Comparison of ENCODE assay signal across 1 cellular context in the genomic region with DNA sequence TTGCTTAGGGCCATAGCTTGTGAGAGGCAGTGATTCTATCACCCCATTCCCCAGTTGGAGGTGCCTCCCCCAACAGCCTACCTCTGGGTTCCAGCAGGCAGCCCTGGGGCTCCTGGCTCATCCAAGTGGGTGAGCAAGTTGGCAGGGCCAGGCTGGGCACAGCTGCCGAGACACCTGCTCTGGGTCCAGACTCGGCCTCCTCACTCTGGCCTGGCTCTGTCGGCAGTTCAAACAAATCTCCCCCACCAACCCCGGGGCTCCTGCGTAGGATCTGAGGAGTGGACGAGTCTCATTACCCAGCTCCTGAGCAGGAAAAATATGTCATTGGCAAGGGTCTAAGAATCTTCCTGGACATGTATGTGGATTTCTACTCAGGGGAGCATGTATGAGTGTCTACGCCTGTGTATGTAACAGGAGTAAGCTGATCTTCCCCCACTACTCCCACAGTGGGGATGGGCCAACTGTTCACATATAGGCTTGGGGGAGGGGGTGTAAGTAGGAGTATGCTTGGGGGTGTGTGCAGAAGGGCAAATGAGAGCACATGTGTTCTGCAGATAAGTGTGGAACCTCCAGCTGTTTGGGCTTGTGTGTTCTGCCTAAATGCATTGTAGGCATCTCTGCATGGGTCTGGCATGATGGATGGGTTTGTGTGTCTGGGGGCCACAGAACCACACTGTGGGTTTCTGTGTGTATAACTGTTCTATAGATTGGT.
TF ChIP-seq lines count a peak whose summit lies in the region.

No MANE protein-coding gene starts in this region.

TF ChIP-seq in HepG2, 621 proteins besides CTCF, POLR2A, EP300 and RAD21 (continues in another document):
- TF ChIP-seq, protein P1, sequence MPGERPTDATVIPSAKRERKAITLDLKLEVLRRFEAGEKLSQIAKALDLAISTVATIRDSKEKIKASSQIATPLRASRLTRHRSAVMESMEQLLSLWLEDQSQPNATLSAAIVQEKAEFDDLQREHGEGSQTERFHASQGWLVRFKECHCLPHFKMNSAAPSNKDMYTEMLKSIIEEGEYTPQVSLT (CRISPR knock-in tag; IDR thresholded peaks at IDR 0.05; ENCODE audit: borderline replicate concordance, low read depth), result no peak
- TF ChIP-seq ZNF883 (CRISPR knock-in tag; IDR thresholded peaks at IDR 0.05; ENCODE audit: not compliant biosample characterization) (peak; percentile 60), NFYC (CRISPR knock-in tag; IDR thresholded peaks at IDR 0.05) (peak; percentile 36; the same call in 1 of the 2 replicates), ZSCAN21 (CRISPR knock-in tag; IDR thresholded peaks at IDR 0.05; ENCODE audit: borderline replicate concordance) (0 out of 2 replicates have a peak, but pooled peaks have one; percentile 59), FOXM1 (CRISPR knock-in tag; IDR thresholded peaks at IDR 0.05) (0 out of 2 replicates have a peak, but pooled peaks have one; percentile 59), NR1H2 (CRISPR knock-in tag; IDR thresholded peaks at IDR 0.05; ENCODE audit: borderline replicate concordance, low read depth) (no peak), RCOR2 (CRISPR knock-in tag; IDR thresholded peaks at IDR 0.05) (no peak; the same call in 1 of the 2 replicates), ZSCAN9 (CRISPR knock-in tag; IDR thresholded peaks at IDR 0.05; ENCODE audit: borderline replicate concordance) (no peak), ATM (IDR thresholded peaks at IDR 0.05; ENCODE audit: borderline replicate concordance) (no peak), ATAD3A (CRISPR knock-in tag; IDR thresholded peaks at IDR 0.05) (0 out of 2 replicates have a peak, but pooled peaks have one; percentile 80), ZNF781 (CRISPR knock-in tag; IDR thresholded peaks at IDR 0.05; ENCODE audit: borderline replicate concordance, not compliant biosample characterization) (peak; percentile 25), ISL2 (CRISPR knock-in tag; IDR thresholded peaks at IDR 0.05) (no peak; the same call in 1 of the 2 replicates), HNRNPK (IDR thresholded peaks at IDR 0.05; ENCODE audit: low read depth, low read length, poor library complexity, severe bottlenecking) (peak; percentile 49), ELF3 (CRISPR knock-in tag; IDR thresholded peaks at IDR 0.05) (peak; percentile 75), NFKB2 (CRISPR knock-in tag; IDR thresholded peaks at IDR 0.05; ENCODE audit: borderline replicate concordance) (peak; percentile 42; the same call in 1 of the 2 replicates), KDM2A (CRISPR knock-in tag; IDR thresholded peaks at IDR 0.05; ENCODE audit: borderline replicate concordance, low read depth) (peak; percentile 58; the same call in 1 of the 2 replicates), FOSL1 (CRISPR knock-in tag; IDR thresholded peaks at IDR 0.05; ENCODE audit: borderline replicate concordance) (peak; percentile 9; the same call in 1 of the 2 replicates), STAT5B (CRISPR knock-in tag; IDR thresholded peaks at IDR 0.05) (peak; percentile 80; the same call in 1 of the 2 replicates), SPEN (CRISPR knock-in tag; IDR thresholded peaks at IDR 0.05; ENCODE audit: low read depth) (peak; percentile 62), GTF2F1 (IDR thresholded peaks at IDR 0.05; ENCODE audit: low read length) (no peak), IKZF4 (CRISPR knock-in tag; IDR thresholded peaks at IDR 0.05; ENCODE audit: borderline replicate concordance, low read depth, not compliant biosample characterization) (no peak), ZNF160 (CRISPR knock-in tag; IDR thresholded peaks at IDR 0.05) (peak; percentile 24; the same call in 1 of the 2 replicates), ZNF558 (CRISPR knock-in tag; IDR thresholded peaks at IDR 0.05; ENCODE audit: borderline replicate concordance) (peak; percentile 51; the same call in 1 of the 2 replicates), ZNF143 (CRISPR knock-in tag; IDR thresholded peaks at IDR 0.05) (peak; percentile 54; the same call in 1 of the 2 replicates), MZF1 (CRISPR knock-in tag; IDR thresholded peaks at IDR 0.05; ENCODE audit: borderline replicate concordance) (no peak), ELF4 (CRISPR knock-in tag; IDR thresholded peaks at IDR 0.05; ENCODE audit: borderline replicate concordance) (peak; percentile 84), ARID2 (CRISPR knock-in tag; IDR thresholded peaks at IDR 0.05; ENCODE audit: borderline replicate concordance) (no peak; the same call in 1 of the 2 replicates), MBD4 (IDR thresholded peaks at IDR 0.05; ENCODE audit: borderline replicate concordance, low read length) (no peak), RNF2 (conservative IDR thresholded peaks at IDR 0.05; ENCODE audit: low read depth) (no peak), POLR2G (IDR thresholded peaks at IDR 0.05; ENCODE audit: low read depth, low read length) (peak; percentile 86)
- TF ChIP-seq, protein P2, sequence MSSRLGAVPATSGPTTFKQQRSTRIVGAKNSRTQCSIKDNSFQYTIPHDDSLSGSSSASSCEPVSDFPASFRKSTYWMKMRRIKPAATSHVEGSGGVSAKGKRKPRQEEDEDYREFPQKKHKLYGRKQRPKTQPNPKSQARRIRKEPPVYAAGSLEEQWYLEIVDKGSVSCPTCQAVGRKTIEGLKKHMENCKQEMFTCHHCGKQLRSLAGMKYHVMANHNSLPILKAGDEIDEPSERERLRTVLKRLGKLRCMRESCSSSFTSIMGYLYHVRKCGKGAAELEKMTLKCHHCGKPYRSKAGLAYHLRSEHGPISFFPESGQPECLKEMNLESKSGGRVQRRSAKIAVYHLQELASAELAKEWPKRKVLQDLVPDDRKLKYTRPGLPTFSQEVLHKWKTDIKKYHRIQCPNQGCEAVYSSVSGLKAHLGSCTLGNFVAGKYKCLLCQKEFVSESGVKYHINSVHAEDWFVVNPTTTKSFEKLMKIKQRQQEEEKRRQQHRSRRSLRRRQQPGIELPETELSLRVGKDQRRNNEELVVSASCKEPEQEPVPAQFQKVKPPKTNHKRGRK (CRISPR knock-in tag; IDR thresholded peaks at IDR 0.05), result no peak
- TF ChIP-seq, protein P3, sequence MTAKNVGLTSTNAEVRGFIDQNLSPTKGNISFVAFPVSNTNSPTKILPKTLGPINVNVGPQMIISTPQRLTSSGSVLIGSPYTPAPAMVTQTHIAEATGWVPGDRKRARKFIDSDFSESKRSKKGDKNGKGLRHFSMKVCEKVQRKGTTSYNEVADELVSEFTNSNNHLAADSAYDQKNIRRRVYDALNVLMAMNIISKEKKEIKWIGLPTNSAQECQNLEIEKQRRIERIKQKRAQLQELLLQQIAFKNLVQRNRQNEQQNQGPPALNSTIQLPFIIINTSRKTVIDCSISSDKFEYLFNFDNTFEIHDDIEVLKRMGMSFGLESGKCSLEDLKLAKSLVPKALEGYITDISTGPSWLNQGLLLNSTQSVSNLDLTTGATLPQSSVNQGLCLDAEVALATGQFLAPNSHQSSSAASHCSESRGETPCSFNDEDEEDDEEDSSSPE (CRISPR knock-in tag; IDR thresholded peaks at IDR 0.05), result no peak; the same call in 1 of the 2 replicates
- TF ChIP-seq, protein P4, sequence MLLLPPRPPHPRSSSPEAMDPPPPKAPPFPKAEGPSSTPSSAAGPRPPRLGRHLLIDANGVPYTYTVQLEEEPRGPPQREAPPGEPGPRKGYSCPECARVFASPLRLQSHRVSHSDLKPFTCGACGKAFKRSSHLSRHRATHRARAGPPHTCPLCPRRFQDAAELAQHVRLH (CRISPR knock-in tag; IDR thresholded peaks at IDR 0.05; ENCODE audit: borderline replicate concordance, low read depth), result peak; percentile 85; the same call in 1 of the 2 replicates
- TF ChIP-seq, protein P5, sequence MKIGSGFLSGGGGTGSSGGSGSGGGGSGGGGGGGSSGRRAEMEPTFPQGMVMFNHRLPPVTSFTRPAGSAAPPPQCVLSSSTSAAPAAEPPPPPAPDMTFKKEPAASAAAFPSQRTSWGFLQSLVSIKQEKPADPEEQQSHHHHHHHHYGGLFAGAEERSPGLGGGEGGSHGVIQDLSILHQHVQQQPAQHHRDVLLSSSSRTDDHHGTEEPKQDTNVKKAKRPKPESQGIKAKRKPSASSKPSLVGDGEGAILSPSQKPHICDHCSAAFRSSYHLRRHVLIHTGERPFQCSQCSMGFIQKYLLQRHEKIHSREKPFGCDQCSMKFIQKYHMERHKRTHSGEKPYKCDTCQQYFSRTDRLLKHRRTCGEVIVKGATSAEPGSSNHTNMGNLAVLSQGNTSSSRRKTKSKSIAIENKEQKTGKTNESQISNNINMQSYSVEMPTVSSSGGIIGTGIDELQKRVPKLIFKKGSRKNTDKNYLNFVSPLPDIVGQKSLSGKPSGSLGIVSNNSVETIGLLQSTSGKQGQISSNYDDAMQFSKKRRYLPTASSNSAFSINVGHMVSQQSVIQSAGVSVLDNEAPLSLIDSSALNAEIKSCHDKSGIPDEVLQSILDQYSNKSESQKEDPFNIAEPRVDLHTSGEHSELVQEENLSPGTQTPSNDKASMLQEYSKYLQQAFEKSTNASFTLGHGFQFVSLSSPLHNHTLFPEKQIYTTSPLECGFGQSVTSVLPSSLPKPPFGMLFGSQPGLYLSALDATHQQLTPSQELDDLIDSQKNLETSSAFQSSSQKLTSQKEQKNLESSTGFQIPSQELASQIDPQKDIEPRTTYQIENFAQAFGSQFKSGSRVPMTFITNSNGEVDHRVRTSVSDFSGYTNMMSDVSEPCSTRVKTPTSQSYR (CRISPR knock-in tag; IDR thresholded peaks at IDR 0.05; ENCODE audit: borderline replicate concordance), result peak; percentile 97
- TF ChIP-seq, protein P6, sequence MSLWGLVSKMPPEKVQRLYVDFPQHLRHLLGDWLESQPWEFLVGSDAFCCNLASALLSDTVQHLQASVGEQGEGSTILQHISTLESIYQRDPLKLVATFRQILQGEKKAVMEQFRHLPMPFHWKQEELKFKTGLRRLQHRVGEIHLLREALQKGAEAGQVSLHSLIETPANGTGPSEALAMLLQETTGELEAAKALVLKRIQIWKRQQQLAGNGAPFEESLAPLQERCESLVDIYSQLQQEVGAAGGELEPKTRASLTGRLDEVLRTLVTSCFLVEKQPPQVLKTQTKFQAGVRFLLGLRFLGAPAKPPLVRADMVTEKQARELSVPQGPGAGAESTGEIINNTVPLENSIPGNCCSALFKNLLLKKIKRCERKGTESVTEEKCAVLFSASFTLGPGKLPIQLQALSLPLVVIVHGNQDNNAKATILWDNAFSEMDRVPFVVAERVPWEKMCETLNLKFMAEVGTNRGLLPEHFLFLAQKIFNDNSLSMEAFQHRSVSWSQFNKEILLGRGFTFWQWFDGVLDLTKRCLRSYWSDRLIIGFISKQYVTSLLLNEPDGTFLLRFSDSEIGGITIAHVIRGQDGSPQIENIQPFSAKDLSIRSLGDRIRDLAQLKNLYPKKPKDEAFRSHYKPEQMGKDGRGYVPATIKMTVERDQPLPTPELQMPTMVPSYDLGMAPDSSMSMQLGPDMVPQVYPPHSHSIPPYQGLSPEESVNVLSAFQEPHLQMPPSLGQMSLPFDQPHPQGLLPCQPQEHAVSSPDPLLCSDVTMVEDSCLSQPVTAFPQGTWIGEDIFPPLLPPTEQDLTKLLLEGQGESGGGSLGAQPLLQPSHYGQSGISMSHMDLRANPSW (CRISPR knock-in tag; IDR thresholded peaks at IDR 0.05; ENCODE audit: borderline replicate concordance), result no peak; the same call in 1 of the 2 replicates
- TF ChIP-seq, protein P7, sequence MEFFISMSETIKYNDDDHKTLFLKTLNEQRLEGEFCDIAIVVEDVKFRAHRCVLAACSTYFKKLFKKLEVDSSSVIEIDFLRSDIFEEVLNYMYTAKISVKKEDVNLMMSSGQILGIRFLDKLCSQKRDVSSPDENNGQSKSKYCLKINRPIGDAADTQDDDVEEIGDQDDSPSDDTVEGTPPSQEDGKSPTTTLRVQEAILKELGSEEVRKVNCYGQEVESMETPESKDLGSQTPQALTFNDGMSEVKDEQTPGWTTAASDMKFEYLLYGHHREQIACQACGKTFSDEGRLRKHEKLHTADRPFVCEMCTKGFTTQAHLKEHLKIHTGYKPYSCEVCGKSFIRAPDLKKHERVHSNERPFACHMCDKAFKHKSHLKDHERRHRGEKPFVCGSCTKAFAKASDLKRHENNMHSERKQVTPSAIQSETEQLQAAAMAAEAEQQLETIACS (CRISPR knock-in tag; IDR thresholded peaks at IDR 0.05), result 0 out of 2 replicates have a peak, but pooled peaks have one; percentile 28
- TF ChIP-seq, protein P8, sequence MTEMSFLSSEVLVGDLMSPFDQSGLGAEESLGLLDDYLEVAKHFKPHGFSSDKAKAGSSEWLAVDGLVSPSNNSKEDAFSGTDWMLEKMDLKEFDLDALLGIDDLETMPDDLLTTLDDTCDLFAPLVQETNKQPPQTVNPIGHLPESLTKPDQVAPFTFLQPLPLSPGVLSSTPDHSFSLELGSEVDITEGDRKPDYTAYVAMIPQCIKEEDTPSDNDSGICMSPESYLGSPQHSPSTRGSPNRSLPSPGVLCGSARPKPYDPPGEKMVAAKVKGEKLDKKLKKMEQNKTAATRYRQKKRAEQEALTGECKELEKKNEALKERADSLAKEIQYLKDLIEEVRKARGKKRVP (CRISPR knock-in tag; IDR thresholded peaks at IDR 0.05), result peak in 1 of 2 experiments; percentile 44; a peak in 1 of 4 replicates
- TF ChIP-seq, protein P9, sequence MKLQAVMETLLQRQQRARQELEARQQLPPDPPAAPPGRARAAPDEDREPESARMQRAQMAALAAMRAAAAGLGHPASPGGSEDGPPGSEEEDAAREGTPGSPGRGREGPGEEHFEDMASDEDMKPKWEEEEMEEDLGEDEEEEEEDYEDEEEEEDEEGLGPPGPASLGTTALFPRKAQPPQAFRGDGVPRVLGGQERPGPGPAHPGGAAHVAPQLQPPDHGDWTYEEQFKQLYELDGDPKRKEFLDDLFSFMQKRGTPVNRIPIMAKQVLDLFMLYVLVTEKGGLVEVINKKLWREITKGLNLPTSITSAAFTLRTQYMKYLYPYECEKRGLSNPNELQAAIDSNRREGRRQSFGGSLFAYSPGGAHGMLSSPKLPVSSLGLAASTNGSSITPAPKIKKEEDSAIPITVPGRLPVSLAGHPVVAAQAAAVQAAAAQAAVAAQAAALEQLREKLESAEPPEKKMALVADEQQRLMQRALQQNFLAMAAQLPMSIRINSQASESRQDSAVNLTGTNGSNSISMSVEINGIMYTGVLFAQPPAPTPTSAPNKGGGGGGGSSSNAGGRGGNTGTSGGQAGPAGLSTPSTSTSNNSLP (IDR thresholded peaks at IDR 0.05; ENCODE audit: low read depth, low read length), result no peak; the same call in 1 of the 2 replicates
- TF ChIP-seq, protein P10, sequence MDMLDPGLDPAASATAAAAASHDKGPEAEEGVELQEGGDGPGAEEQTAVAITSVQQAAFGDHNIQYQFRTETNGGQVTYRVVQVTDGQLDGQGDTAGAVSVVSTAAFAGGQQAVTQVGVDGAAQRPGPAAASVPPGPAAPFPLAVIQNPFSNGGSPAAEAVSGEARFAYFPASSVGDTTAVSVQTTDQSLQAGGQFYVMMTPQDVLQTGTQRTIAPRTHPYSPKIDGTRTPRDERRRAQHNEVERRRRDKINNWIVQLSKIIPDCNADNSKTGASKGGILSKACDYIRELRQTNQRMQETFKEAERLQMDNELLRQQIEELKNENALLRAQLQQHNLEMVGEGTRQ (IDR thresholded peaks at IDR 0.05; ENCODE audit: low read depth, low read length), result 0 out of 2 replicates have a peak, but pooled peaks have one; percentile 15
- TF ChIP-seq, protein P10 (CRISPR knock-in tag; IDR thresholded peaks at IDR 0.05; ENCODE audit: borderline replicate concordance), result no peak; the same call in 1 of the 2 replicates
